In the genomic region with DNA sequence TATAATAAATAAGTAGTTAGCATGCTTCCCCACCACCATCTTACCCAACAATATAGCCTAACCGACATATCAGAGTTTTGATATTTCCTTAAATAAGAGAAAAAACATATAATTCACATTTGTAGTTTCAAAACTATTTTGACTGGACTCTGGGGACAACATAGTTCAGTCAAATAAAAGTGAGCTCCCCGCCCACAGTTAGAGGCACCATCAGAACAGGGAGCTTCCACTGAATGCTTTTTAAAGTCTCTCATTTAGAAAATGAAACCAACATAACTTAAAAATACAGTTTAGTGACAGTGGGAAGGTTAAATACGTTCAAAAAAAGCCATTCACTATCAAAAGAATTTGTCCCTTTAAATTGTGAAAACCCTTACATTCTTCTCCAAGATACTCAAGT, we compare ENCODE assay signal across 27 cellular contexts.
DNase-seq lines count a peak whose midpoint lies in the region; ATAC-seq, FAIRE-seq and TF ChIP-seq lines count a peak whose summit lies in the region.
"Had no signal": no experiment of that assay in that cellular context is flagged by ENCODE, and none has a peak within 500 bp of the region (broad histone marks: within the 10 kb centered on the region; RNA-seq: fewer than 3 reads in every experiment).

No MANE protein-coding gene starts in this region.

- FAIRE-seq in GM19239 (lab: Jason Lieb, UNC) = peak; percentile 51
- FAIRE-seq: bronchial epithelial cell had no signal

- H3K4me3 ChIP-seq in fibroblast of villous mesenchyme (ENCODE audit: low read depth, low read length) = no peak overlapping the region
- H3K4me3 ChIP-seq in left lung = no peak overlapping the region
- H3K4me3 ChIP-seq: heart left ventricle, left ventricle myocardium inferior, PC-9, SJSA1, suprapubic skin, uterus had no signal

- H3K36me3 ChIP-seq in left lung = peaks cover 0 to 29% of the 10 kb centered on the region in 2 donors
- H3K36me3 ChIP-seq: BE2C, left ventricle myocardium inferior, SJSA1, suprapubic skin, uterus had no signal

- H3K27me3 ChIP-seq in left lung = no peaks in the 10 kb centered on the region
- H3K27me3 ChIP-seq: BE2C, heart left ventricle, SJSA1, suprapubic skin, uterus had no signal

- intact Hi-C loops in left lung (cut with DNase I) = no loop called here

- DNase-seq in activated CD4-positive, alpha-beta T cell treated with anti-CD3 and anti-CD28 coated beads for 48 hours = peak; percentile 18
- no peak for DNase-seq in activated CD4-positive, alpha-beta T cell treated with anti-CD3 and anti-CD28 coated beads for 1 hour
- DNase-seq in GM19239 (ENCODE audit: insufficient read length, low spot score) (no peak), fibroblast of villous mesenchyme (ENCODE audit: low read depth) (peak; percentile 14), GF-D8 (lab: John Stamatoyannopoulos, UW) (no peak), left lung (no peak)
- DNase-seq: activated gamma-delta T cell treated with Interleukin-2 at 50 U/mL for 16 hours, BE2C, Caco-2, heart left ventricle, immature natural killer cell, Karpas-422, left ventricle myocardium inferior, NCI-H1048, NCI-H2029 treated with DMSO at 0.1 percent for 48 hours, NCI-H345, nephron progenitor cell, PC-9, T-helper 17 cell, uterus had no signal

- no peak overlapping the region for H3K27ac ChIP-seq in left lung
- H3K27ac ChIP-seq: heart left ventricle, left ventricle myocardium inferior, PC-9, SJSA1, suprapubic skin, uterus, VCaP had no signal

- peak; percentile 75 for ATAC-seq in HG02884 (IDR thresholded peaks at IDR 0.05; ENCODE audit: unreplicated experiment)
- ATAC-seq in left lung = no peak
- ATAC-seq in HG03520 (IDR thresholded peaks at IDR 0.05; ENCODE audit: unreplicated experiment) = no peak
- ATAC-seq: heart left ventricle, sciatic nerve, T-helper 17 cell had no signal

- H3K9me3 ChIP-seq in left lung = no peaks in the 10 kb centered on the region
- H3K9me3 ChIP-seq: BE2C, Caco-2, heart left ventricle, left ventricle myocardium inferior, SJSA1, suprapubic skin, uterus had no signal

- peaks cover 0 to 3% of the 10 kb centered on the region in 2 donors for H3K4me1 ChIP-seq in left lung
- H3K4me1 ChIP-seq: uterus had no signal

- TF ChIP-seq CTCF in fibroblast of villous mesenchyme (IDR thresholded peaks at IDR 0.05; ENCODE audit: insufficient read depth, low read depth, low read length) (no peak), left lung (IDR thresholded peaks at IDR 0.05) (no peak)

Comparison
In these comparisons a context has a peak if more than half of its experiments do, and no peak if none do; other contexts are left out.
1. DNase-seq: peak in activated CD4-positive, alpha-beta T cell treated with anti-CD3 and anti-CD28 coated beads for 48 hours (single experiment) and fibroblast of villous mesenchyme (single experiment); none in activated CD4-positive, alpha-beta T cell treated with anti-CD3 and anti-CD28 coated beads for 1 hour (single experiment), GM19239 (single experiment), GF-D8 (single experiment) and left lung (0 of 2).